ENCODE assay signal across 11 cellular contexts in genomic region chr17:48575673-48576478, GRCh38. TPM values are rescaled to one million over a fixed set of nuclear protein-coding genes. Genes with fewer than 3 reads are reported as not detected.
DNase-seq lines count a peak whose midpoint lies in the region; ATAC-seq and TF ChIP-seq lines count a peak whose summit lies in the region.
"Had no signal": no experiment of that assay in that cellular context is flagged by ENCODE, and none has a peak within 500 bp of the region (broad histone marks: within the 10 kb centered on the region; RNA-seq: fewer than 3 reads in every experiment).

No MANE protein-coding gene starts in this region.

- ATAC-seq in stimulated activated memory B cell treated with anti-CD40 and anti-IgM and Interleukin-4, amounts not matched to agents 10 μg/mL and 1 μg/mL and 100 μg/mL, for 72 hours: no peak
- ATAC-seq in GM21390 (IDR thresholded peaks at IDR 0.05; ENCODE audit: unreplicated experiment): no peak
- ATAC-seq: T-helper 17 cell had no signal

- intact Hi-C loops in activated CD4-positive, alpha-beta T cell treated with anti-CD3 and anti-CD28 coated beads, Interleukin-2, amount 10 ng/mL, durations not matched to agents 24 days and 14 days (cut with micrococcal nuclease): no loop called here
- intact Hi-C loops in activated T-helper 2 cell treated with anti-CD3 and anti-CD28 coated beads, Interferon-gamma antibody, Interleukin-2, Interleukin-4, amounts not matched to agents 10 μg/mL and 5 μg/mL and 100 μg/mL, durations not matched to agents 14 hours and 24 hours and 36 hours (cut with micrococcal nuclease): no loop called here

- H3K27ac ChIP-seq in suprapubic skin: peak overlapping the region; percentile 85

- H3K9me3 ChIP-seq in suprapubic skin: no peaks in the 10 kb centered on the region

- peaks cover 19% of the 10 kb centered on the region for H3K27me3 Mint-ChIP-seq in activated CD4-positive, alpha-beta T cell treated with anti-CD3 and anti-CD28 coated beads, Interleukin-2, amount 10 ng/mL, durations not matched to agents 24 days and 14 days
- peaks cover 28% of the 10 kb centered on the region for H3K27me3 Mint-ChIP-seq in activated T-helper 2 cell treated with anti-CD3 and anti-CD28 coated beads, Interferon-gamma antibody, Interleukin-2, Interleukin-4, amounts not matched to agents 10 μg/mL and 5 μg/mL and 100 μg/mL, durations not matched to agents 14 hours and 24 hours and 36 hours (ENCODE audit: low read depth)
- H3K27me3 Mint-ChIP-seq in stimulated activated memory B cell treated with anti-CD40 and anti-IgM and Interleukin-4, amounts not matched to agents 10 μg/mL and 1 μg/mL and 100 μg/mL, for 72 hours: peaks cover 43% of the 10 kb centered on the region

- TF ChIP-seq CTCF in kidney epithelial cell (IDR thresholded peaks at IDR 0.05; ENCODE audit: insufficient read depth, low read length, poor library complexity, severe bottlenecking) (no peak), suprapubic skin (IDR thresholded peaks at IDR 0.05) (no peak)

- H3K4me3 ChIP-seq in kidney epithelial cell (ENCODE audit: low read depth, low read length) (peak overlapping the region; percentile 68), suprapubic skin (peak overlapping the region; percentile 69)

- peak overlapping the region; percentile 60 for H3K4me3 Mint-ChIP-seq in activated CD4-positive, alpha-beta T cell treated with anti-CD3 and anti-CD28 coated beads, Interleukin-2, amount 10 ng/mL, durations not matched to agents 24 days and 14 days
- H3K4me3 Mint-ChIP-seq in activated T-helper 2 cell treated with anti-CD3 and anti-CD28 coated beads, Interferon-gamma antibody, Interleukin-2, Interleukin-4, amounts not matched to agents 10 μg/mL and 5 μg/mL and 100 μg/mL, durations not matched to agents 14 hours and 24 hours and 36 hours (ENCODE audit: low read depth): peak overlapping the region; percentile 46
- H3K4me3 Mint-ChIP-seq in stimulated activated memory B cell treated with anti-CD40 and anti-IgM and Interleukin-4, amounts not matched to agents 10 μg/mL and 1 μg/mL and 100 μg/mL, for 72 hours: no peak overlapping the region

- peak overlapping the region; percentile 18 for H3K27ac Mint-ChIP-seq in activated CD4-positive, alpha-beta T cell treated with anti-CD3 and anti-CD28 coated beads, Interleukin-2, amount 10 ng/mL, durations not matched to agents 24 days and 14 days
- H3K27ac Mint-ChIP-seq in activated T-helper 2 cell treated with anti-CD3 and anti-CD28 coated beads, Interferon-gamma antibody, Interleukin-2, Interleukin-4, amounts not matched to agents 10 μg/mL and 5 μg/mL and 100 μg/mL, durations not matched to agents 14 hours and 24 hours and 36 hours: no peak overlapping the region
- H3K27ac Mint-ChIP-seq in stimulated activated memory B cell treated with anti-CD40 and anti-IgM and Interleukin-4, amounts not matched to agents 10 μg/mL and 1 μg/mL and 100 μg/mL, for 72 hours: no peak overlapping the region
- H3K27ac Mint-ChIP-seq: T-helper 17 cell had no signal

- H3K27me3 ChIP-seq in kidney epithelial cell (ENCODE audit: control insufficient read depth, insufficient read depth, low read length) (no peaks in the 10 kb centered on the region), suprapubic skin (peaks cover 4% of the 10 kb centered on the region)

- peaks cover 3% of the 10 kb centered on the region for H3K36me3 ChIP-seq in kidney epithelial cell (ENCODE audit: control insufficient read depth, insufficient read depth, low read length)
- no peaks in the 10 kb centered on the region for H3K36me3 ChIP-seq in suprapubic skin

- WGBS in suprapubic skin: 40% methylated on average over 20 of the region's 22 CpGs

- H3K4me1 ChIP-seq in suprapubic skin: peaks cover 74% of the 10 kb centered on the region

- TF ChIP-seq POLR2A in suprapubic skin (IDR thresholded peaks at IDR 0.05): no peak

- peaks cover 7% of the 10 kb centered on the region for H3K36me3 Mint-ChIP-seq in activated CD4-positive, alpha-beta T cell treated with anti-CD3 and anti-CD28 coated beads, Interleukin-2, amount 10 ng/mL, durations not matched to agents 24 days and 14 days (ENCODE audit: low read depth)
- peaks cover 6% of the 10 kb centered on the region for H3K36me3 Mint-ChIP-seq in activated T-helper 2 cell treated with anti-CD3 and anti-CD28 coated beads, Interferon-gamma antibody, Interleukin-2, Interleukin-4, amounts not matched to agents 10 μg/mL and 5 μg/mL and 100 μg/mL, durations not matched to agents 14 hours and 24 hours and 36 hours (ENCODE audit: low read depth)
- H3K36me3 Mint-ChIP-seq in stimulated activated memory B cell treated with anti-CD40 and anti-IgM and Interleukin-4, amounts not matched to agents 10 μg/mL and 1 μg/mL and 100 μg/mL, for 72 hours: no peaks in the 10 kb centered on the region

- peaks cover 43% of the 10 kb centered on the region for H3K4me1 Mint-ChIP-seq in activated CD4-positive, alpha-beta T cell treated with anti-CD3 and anti-CD28 coated beads, Interleukin-2, amount 10 ng/mL, durations not matched to agents 24 days and 14 days
- peaks cover 39% of the 10 kb centered on the region for H3K4me1 Mint-ChIP-seq in activated T-helper 2 cell treated with anti-CD3 and anti-CD28 coated beads, Interferon-gamma antibody, Interleukin-2, Interleukin-4, amounts not matched to agents 10 μg/mL and 5 μg/mL and 100 μg/mL, durations not matched to agents 14 hours and 24 hours and 36 hours (ENCODE audit: low read depth)
- H3K4me1 Mint-ChIP-seq in stimulated activated memory B cell treated with anti-CD40 and anti-IgM and Interleukin-4, amounts not matched to agents 10 μg/mL and 1 μg/mL and 100 μg/mL, for 72 hours: peaks cover 15% of the 10 kb centered on the region

- DNase-seq in activated CD4-positive, alpha-beta T cell treated with anti-CD3 and anti-CD28 coated beads, Interleukin-2, amount 10 ng/mL, durations not matched to agents 24 days and 14 days: peak; percentile 70
- no peak for DNase-seq in activated CD4-positive, alpha-beta T cell treated with anti-CD3 and anti-CD28 coated beads, Interleukin-2, amount 50 U/mL, for 48 hours
- no peak for DNase-seq in activated T-helper 2 cell treated with anti-CD3 and anti-CD28 coated beads, Interferon-gamma antibody, Interleukin-2, Interleukin-4, amounts not matched to agents 10 μg/mL and 5 μg/mL and 100 μg/mL, durations not matched to agents 14 hours and 24 hours and 36 hours (ENCODE audit: low spot score)
- DNase-seq in kidney epithelial cell (ENCODE audit: low read depth) (no peak), suprapubic skin (ENCODE audit: low spot score in 2 of 2) (no peak), DMS53 treated with DMSO at 0.1 percent for 48 hours (lab: John Stamatoyannopoulos, UW; ENCODE audit: unreplicated experiment) (no peak)
- DNase-seq: activated naive CD4-positive, alpha-beta T cell; T-helper 17 cell had no signal

- TF ChIP-seq EP300 in suprapubic skin (IDR thresholded peaks at IDR 0.05): no peak

- no peaks in the 10 kb centered on the region for H3K9me3 Mint-ChIP-seq in activated CD4-positive, alpha-beta T cell treated with anti-CD3 and anti-CD28 coated beads, Interleukin-2, amount 10 ng/mL, durations not matched to agents 24 days and 14 days
- H3K9me3 Mint-ChIP-seq in activated T-helper 2 cell treated with anti-CD3 and anti-CD28 coated beads, Interferon-gamma antibody, Interleukin-2, Interleukin-4, amounts not matched to agents 10 μg/mL and 5 μg/mL and 100 μg/mL, durations not matched to agents 14 hours and 24 hours and 36 hours: no peaks in the 10 kb centered on the region
- H3K9me3 Mint-ChIP-seq in stimulated activated memory B cell treated with anti-CD40 and anti-IgM and Interleukin-4, amounts not matched to agents 10 μg/mL and 1 μg/mL and 100 μg/mL, for 72 hours: no peaks in the 10 kb centered on the region

RNA-seq across cellular contexts. Expression of gene HOXB4, which starts 2.3 kb away (rescaled TPM):
- total RNA-seq in activated CD4-positive, alpha-beta T cell treated with anti-CD3 and anti-CD28 coated beads, Interleukin-2, amount 10 ng/mL, durations not matched to agents 24 days and 14 days: 3.1 and 3.6 TPM in 2 replicates
- total RNA-seq in activated T-helper 2 cell treated with anti-CD3 and anti-CD28 coated beads, Interferon-gamma antibody, Interleukin-2, Interleukin-4, amounts not matched to agents 10 μg/mL and 5 μg/mL and 100 μg/mL, durations not matched to agents 14 hours and 24 hours and 36 hours: 3.0 and 3.3 TPM in 2 replicates
- total RNA-seq in kidney epithelial cell (3.6 and 4.4 TPM in 2 replicates), suprapubic skin (1 to 10 TPM in 3 of 4 donors, under 1 TPM in 1; 0.42 to 3.5 (median 1.0) TPM)
- total RNA-seq: osteocyte had no signal

RNA-seq across cellular contexts. Expression of gene HOXB3, which starts 14.2 kb away (rescaled TPM):
- total RNA-seq in activated CD4-positive, alpha-beta T cell treated with anti-CD3 and anti-CD28 coated beads, Interleukin-2, amount 10 ng/mL, durations not matched to agents 24 days and 14 days: 3.6 and 3.7 TPM in 2 replicates
- total RNA-seq in activated T-helper 2 cell treated with anti-CD3 and anti-CD28 coated beads, Interferon-gamma antibody, Interleukin-2, Interleukin-4, amounts not matched to agents 10 μg/mL and 5 μg/mL and 100 μg/mL, durations not matched to agents 14 hours and 24 hours and 36 hours: 3.8 and 4.6 TPM in 2 replicates
- total RNA-seq in kidney epithelial cell (24.0 and 31.1 TPM in 2 replicates), suprapubic skin (10 to 100 TPM in 1 of 4 donors, 1 to 10 TPM in 3; 2.3 to 20.8 (median 3.9) TPM)

RNA-seq across cellular contexts. Expression of gene HOXB5, which starts 17.7 kb away (rescaled TPM):
- not detected in 2 replicates for total RNA-seq in activated CD4-positive, alpha-beta T cell treated with anti-CD3 and anti-CD28 coated beads, Interleukin-2, amount 10 ng/mL, durations not matched to agents 24 days and 14 days
- not detected in 2 replicates for total RNA-seq in activated T-helper 2 cell treated with anti-CD3 and anti-CD28 coated beads, Interferon-gamma antibody, Interleukin-2, Interleukin-4, amounts not matched to agents 10 μg/mL and 5 μg/mL and 100 μg/mL, durations not matched to agents 14 hours and 24 hours and 36 hours
- total RNA-seq in kidney epithelial cell (3.6 and 3.8 TPM in 2 replicates), suprapubic skin (under 1 TPM in 2 of 4 donors, not detected in 2; 0.72 to 0.80 TPM)
- total RNA-seq: osteocyte, T-helper 17 cell had no signal

RNA-seq across cellular contexts. Expression of gene HOXB6, which starts 28.9 kb away (rescaled TPM):
- 0.33 and 0.36 TPM in 2 replicates for total RNA-seq in activated CD4-positive, alpha-beta T cell treated with anti-CD3 and anti-CD28 coated beads, Interleukin-2, amount 10 ng/mL, durations not matched to agents 24 days and 14 days
- 0.52 and 0.62 TPM in 2 replicates for total RNA-seq in activated T-helper 2 cell treated with anti-CD3 and anti-CD28 coated beads, Interferon-gamma antibody, Interleukin-2, Interleukin-4, amounts not matched to agents 10 μg/mL and 5 μg/mL and 100 μg/mL, durations not matched to agents 14 hours and 24 hours and 36 hours
- total RNA-seq in kidney epithelial cell (29.8 and 30.7 TPM in 2 replicates), suprapubic skin (1 to 10 TPM in 2 of 4 donors, under 1 TPM in 1, not detected in 1; 0.39 to 4.5 (median 1.3) TPM)
- total RNA-seq: osteocyte, T-helper 17 cell had no signal

RNA-seq across cellular contexts. Expression of gene HOXB2, which starts 31.0 kb away (rescaled TPM):
- total RNA-seq in activated CD4-positive, alpha-beta T cell treated with anti-CD3 and anti-CD28 coated beads, Interleukin-2, amount 10 ng/mL, durations not matched to agents 24 days and 14 days: 26.0 and 28.1 TPM in 2 replicates
- 22.2 and 23.9 TPM in 2 replicates for total RNA-seq in activated T-helper 2 cell treated with anti-CD3 and anti-CD28 coated beads, Interferon-gamma antibody, Interleukin-2, Interleukin-4, amounts not matched to agents 10 μg/mL and 5 μg/mL and 100 μg/mL, durations not matched to agents 14 hours and 24 hours and 36 hours
- total RNA-seq in kidney epithelial cell (15.2 and 24.6 TPM in 2 replicates), suprapubic skin (10 to 100 TPM in 2 of 4 donors, 1 to 10 TPM in 2; 8.4 to 13.6 (median 9.9) TPM)
- total RNA-seq: osteocyte had no signal
